1 cellular context compared by ENCODE assay signal in the genomic region with DNA sequence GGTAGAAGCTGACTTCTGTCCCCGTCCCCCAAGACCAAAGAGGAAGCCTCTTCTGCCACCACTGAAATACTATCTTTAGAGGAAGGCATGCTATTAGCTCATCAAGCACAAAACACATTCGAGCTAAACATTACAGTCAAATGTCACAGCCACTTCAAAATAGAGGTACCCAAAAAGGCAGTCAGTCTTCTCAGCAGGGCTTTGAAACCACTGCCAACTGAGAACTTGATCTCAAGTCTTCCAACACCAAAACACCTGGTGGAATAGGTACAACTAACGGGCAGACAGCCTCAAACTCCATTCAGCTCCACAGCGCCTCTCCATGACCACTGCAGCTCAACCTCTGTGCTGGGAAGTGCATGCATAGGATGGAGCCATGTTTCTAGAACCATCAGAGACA.
TF ChIP-seq lines count a peak whose summit lies in the region.

No MANE protein-coding gene starts in this region.

TF ChIP-seq in HepG2, 621 proteins besides CTCF, POLR2A, EP300 and RAD21 (continued from another document):
- TF ChIP-seq YEATS2 (CRISPR knock-in tag; IDR thresholded peaks at IDR 0.05; ENCODE audit: borderline replicate concordance) (no peak), ZMYM3 (CRISPR knock-in tag; IDR thresholded peaks at IDR 0.05) (no peak)
